Comparison of ENCODE assay signal across 8 cellular contexts in the genomic region with DNA sequence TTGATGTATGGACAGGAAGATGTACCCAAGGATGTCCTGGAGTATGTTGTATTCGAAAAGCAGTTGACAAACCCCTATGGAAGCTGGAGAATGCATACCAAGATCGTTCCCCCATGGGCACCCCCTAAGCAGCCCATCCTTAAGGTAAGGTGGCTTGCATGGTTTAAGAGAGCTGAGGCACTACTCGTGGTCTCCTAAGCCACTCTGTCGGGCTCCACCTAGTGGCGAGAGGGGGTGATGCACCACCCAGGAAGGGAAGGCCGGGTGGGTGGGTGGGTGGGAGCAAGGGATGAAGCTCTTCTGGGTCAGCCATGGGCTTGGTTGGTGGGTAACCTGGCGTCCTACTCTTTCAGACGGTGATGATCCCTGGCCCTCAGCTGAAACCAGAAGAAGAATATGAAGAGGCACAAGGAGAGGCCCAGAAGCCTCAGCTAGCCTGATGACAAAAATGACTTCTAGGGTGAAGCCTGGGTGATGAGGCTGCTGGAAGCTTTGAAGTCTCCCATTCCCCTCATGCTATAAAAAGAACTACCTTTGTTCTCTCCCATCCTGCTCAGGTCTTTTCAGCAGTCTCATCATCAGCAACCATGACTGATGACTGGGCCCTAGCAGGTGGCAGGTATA. TPM values are rescaled to one million over a fixed set of nuclear protein-coding genes. Genes with fewer than 3 reads are reported as not detected.
DNase-seq lines count a peak whose midpoint lies in the region; ATAC-seq and TF ChIP-seq lines count a peak whose summit lies in the region.

No MANE protein-coding gene starts in this region.

- H3K9me3 ChIP-seq in CD4-positive, CD25-positive, alpha-beta regulatory T cell (ENCODE audit: control insufficient read depth in 2 of 2, low read length in 2 of 2) = no peaks in the 10 kb centered on the region
- no peaks in the 10 kb centered on the region for H3K9me3 ChIP-seq in SK-N-MC (ENCODE audit: low read depth, low read length)
- no peaks in the 10 kb centered on the region for H3K9me3 ChIP-seq in heart left ventricle
- no peaks in the 10 kb centered on the region for H3K9me3 ChIP-seq in smooth muscle cell (replicated peaks; ENCODE audit: low read depth)

- 18 to 28% (median 23%) methylated on average over 7 to 8 of the region's 8 CpGs for WGBS in heart left ventricle, 4 donors
- 26% methylated on average over 8 of the region's 8 CpGs for WGBS in smooth muscle cell (ENCODE audit: low lambda C conversion rate)

- H3K4me1 ChIP-seq in CD4-positive, CD25-positive, alpha-beta regulatory T cell (ENCODE audit: control insufficient read depth, insufficient read depth, low read length, poor library complexity, severe bottlenecking) = no peaks in the 10 kb centered on the region
- H3K4me1 ChIP-seq in heart left ventricle = peaks cover 0 to 14% (median 0%) of the 10 kb centered on the region in 12 donors
- peaks cover 18% of the 10 kb centered on the region for H3K4me1 ChIP-seq in smooth muscle cell (ENCODE audit: low read depth)

- H3K27ac ChIP-seq in CD4-positive, CD25-positive, alpha-beta regulatory T cell (ENCODE audit: insufficient read depth, low read length, poor library complexity, severe bottlenecking) = no peak overlapping the region
- H3K27ac ChIP-seq in SK-N-MC (no peak overlapping the region), heart left ventricle (no peak overlapping the region), smooth muscle cell (ENCODE audit: low read depth) (no peak overlapping the region)

- H3K79me2 ChIP-seq in smooth muscle cell (ENCODE audit: low read depth) = no peaks in the 10 kb centered on the region

- no peaks in the 10 kb centered on the region for H3K27me3 Mint-ChIP-seq in CD4-positive, CD25-positive, alpha-beta regulatory T cell

- H3K4me2 ChIP-seq in smooth muscle cell = no peak overlapping the region

- ATAC-seq in CD4-positive, CD25-positive, alpha-beta regulatory T cell (ENCODE audit: low read depth in 2 of 2) = peak; percentile 79 to 87
- peak; percentile 65 to 78 (median 78) for ATAC-seq in heart left ventricle
- no peak for ATAC-seq in GM21367 (IDR thresholded peaks at IDR 0.05; ENCODE audit: unreplicated experiment)
- no peak for ATAC-seq in HG03520 (IDR thresholded peaks at IDR 0.05; ENCODE audit: unreplicated experiment)

- TF ChIP-seq POLR2A in heart left ventricle (IDR thresholded peaks at IDR 0.05) = no peak

- TF ChIP-seq CTCF in heart left ventricle (IDR thresholded peaks at IDR 0.05) = peak; percentile 74 to 93 (median 82)
- peak; percentile 64 for TF ChIP-seq CTCF in smooth muscle cell (IDR thresholded peaks at IDR 0.05; ENCODE audit: borderline replicate concordance, insufficient read depth, poor library complexity, severe bottlenecking)

- H3K4me3 ChIP-seq in CD4-positive, CD25-positive, alpha-beta regulatory T cell (ENCODE audit: low read depth, low read length) = no peak overlapping the region
- no peak overlapping the region for H3K4me3 ChIP-seq in SK-N-MC
- H3K4me3 ChIP-seq in heart left ventricle = no peak overlapping the region
- H3K4me3 ChIP-seq in smooth muscle cell = no peak overlapping the region

- DNase-seq in CD4-positive, CD25-positive, alpha-beta regulatory T cell = peak; percentile 55 to 66 (median 65)
- DNase-seq in HCEC 1CT (peak; percentile 30), SK-N-MC (ENCODE audit: low read depth, low spot score) (peak; percentile 26), heart left ventricle (peak; percentile 38 to 75 (median 48)), smooth muscle cell (lab: John Stamatoyannopoulos, UW; ENCODE audit: unreplicated experiment) (peak; percentile 10)
- peak; percentile 75 for DNase-seq in activated naive CD4-positive, alpha-beta T cell treated with anti-CD3 and anti-CD28 coated beads, Interleukin-2, amount 50 U/mL, for 16 hours

- H3K27me3 ChIP-seq in CD4-positive, CD25-positive, alpha-beta regulatory T cell (ENCODE audit: control insufficient read depth, insufficient read depth, low read length) = no peaks in the 10 kb centered on the region
- no peaks in the 10 kb centered on the region for H3K27me3 ChIP-seq in heart left ventricle
- H3K27me3 ChIP-seq in smooth muscle cell (ENCODE audit: low read depth) = no peaks in the 10 kb centered on the region

- no peak overlapping the region for H2AFZ ChIP-seq in smooth muscle cell (ENCODE audit: low read depth)

- no peaks in the 10 kb centered on the region for H4K20me1 ChIP-seq in smooth muscle cell (ENCODE audit: low read depth)

- intact Hi-C loops in heart left ventricle (cut with DNase I) = no loop called here

- peaks cover 8% of the 10 kb centered on the region for H3K36me3 ChIP-seq in CD4-positive, CD25-positive, alpha-beta regulatory T cell (ENCODE audit: control insufficient read depth, insufficient read depth, low read length)
- H3K36me3 ChIP-seq in SK-N-MC (ENCODE audit: insufficient read depth, low read length) (peaks cover 22% of the 10 kb centered on the region), heart left ventricle (peaks cover 0 to 57% (median 43%) of the 10 kb centered on the region in 9 donors), smooth muscle cell (ENCODE audit: low read depth) (no peaks in the 10 kb centered on the region)

- H3K9ac ChIP-seq in SK-N-MC (ENCODE audit: insufficient read length) (no peak overlapping the region), smooth muscle cell (ENCODE audit: low read depth) (no peak overlapping the region)

- H3F3A ChIP-seq in smooth muscle cell (ENCODE audit: low read depth) = peaks cover 5% of the 10 kb centered on the region

- peaks cover 22% of the 10 kb centered on the region for H3K36me3 Mint-ChIP-seq in CD4-positive, CD25-positive, alpha-beta regulatory T cell

- H3K4me1 Mint-ChIP-seq in CD4-positive, CD25-positive, alpha-beta regulatory T cell = peaks cover 0 to 8% (median 4%) of the 10 kb centered on the region in 4 donors

- H3K9me3 Mint-ChIP-seq in CD4-positive, CD25-positive, alpha-beta regulatory T cell = no peaks in the 10 kb centered on the region

- H3K4me3 Mint-ChIP-seq in CD4-positive, CD25-positive, alpha-beta regulatory T cell = no peak overlapping the region

- peak overlapping the region in 1 of 3 donors; percentile 20 for H3K27ac Mint-ChIP-seq in CD4-positive, CD25-positive, alpha-beta regulatory T cell

RNA-seq across cellular contexts. Expression of gene GPR179, which starts 21.5 kb away (rescaled TPM):
- 0.07 TPM for total RNA-seq in CD4-positive, CD25-positive, alpha-beta regulatory T cell
- not detected for polyA plus RNA-seq in CD4-positive, CD25-positive, alpha-beta regulatory T cell
- total RNA-seq in heart left ventricle (under 1 TPM in 4 of 9 donors, not detected in 5; 0.04 to 0.25 (median 0.08) TPM), smooth muscle cell (not detected in 2 replicates)
- polyA plus RNA-seq in heart left ventricle (under 1 TPM; 0.03 to 0.08 TPM), smooth muscle cell (0.04 TPM in 1 of 2 replicates, not detected in the other)

RNA-seq across cellular contexts. Expression of gene MRPL45, which starts 25.3 kb away (rescaled TPM):
- 12.8 TPM for total RNA-seq in CD4-positive, CD25-positive, alpha-beta regulatory T cell
- 10 to 100 TPM; 27.1 to 35.0 (median 30.5) TPM for polyA plus RNA-seq in CD4-positive, CD25-positive, alpha-beta regulatory T cell
- total RNA-seq in heart left ventricle = 10 to 100 TPM; 26.0 to 46.3 (median 35.1) TPM
- polyA plus RNA-seq in heart left ventricle = 10 to 100 TPM; 27.1 to 36.8 TPM
- total RNA-seq in smooth muscle cell = 30.6 and 31.4 TPM in 2 replicates
- polyA plus RNA-seq in smooth muscle cell = 25.0 and 30.8 TPM in 2 replicates

RNA-seq across cellular contexts. Expression of gene SOCS7, which starts 29.4 kb away (rescaled TPM):
- total RNA-seq in CD4-positive, CD25-positive, alpha-beta regulatory T cell = 14.4 TPM
- polyA plus RNA-seq in CD4-positive, CD25-positive, alpha-beta regulatory T cell = under 1 TPM; 0.32 to 0.47 (median 0.38) TPM
- 10 to 100 TPM; 11.4 to 19.2 (median 15.0) TPM for total RNA-seq in heart left ventricle
- polyA plus RNA-seq in heart left ventricle = 10 to 100 TPM in 1 of 2 donors, 1 to 10 TPM in 1; 5.1 to 10.2 TPM
- total RNA-seq in smooth muscle cell = 6.2 and 9.0 TPM in 2 replicates
- polyA plus RNA-seq in smooth muscle cell = 0.89 and 2.5 TPM in 2 replicates

Comparison
In these comparisons a context has a peak if more than half of its experiments do, and no peak if none do; other contexts are left out.
1. ATAC-seq: peak in CD4-positive, CD25-positive, alpha-beta regulatory T cell (2 of 2) and heart left ventricle (4 of 4); none in GM21367 (single experiment) and HG03520 (single experiment).
2. DNase-seq: peak in every context shown above with its lines; median percentile 75 in activated naive CD4-positive, alpha-beta T cell treated with anti-CD3 and anti-CD28 coated beads, Interleukin-2, amount 50 U/mL, for 16 hours; 65 in CD4-positive, CD25-positive, alpha-beta regulatory T cell; 48 in heart left ventricle; 30 in HCEC 1CT; 26 in SK-N-MC; 10 in smooth muscle cell.